ENCODE assay signal across 9 cellular contexts in genomic region chr2:19361325-19361990, GRCh38. TPM values are rescaled to one million over a fixed set of nuclear protein-coding genes. Genes with fewer than 3 reads are reported as not detected.
DNase-seq lines count a peak whose midpoint lies in the region; ATAC-seq and TF ChIP-seq lines count a peak whose summit lies in the region.
"Had no signal": no experiment of that assay in that cellular context is flagged by ENCODE, and none has a peak within 500 bp of the region (broad histone marks: within the 10 kb centered on the region; RNA-seq: fewer than 3 reads in every experiment).

No MANE protein-coding gene starts in this region.

- ATAC-seq in WTC11: peak; percentile 4; the same call in 1 of the 2 replicates

- peak in 1 of 5 donors; percentile 29 for DNase-seq in CD8-positive, alpha-beta memory T cell
- DNase-seq in WTC11 (ENCODE audit: low spot score) (peak; percentile 50), foreskin fibroblast (peak in 1 of 2 donors; percentile 59), osteocyte (ENCODE audit: extremely low spot score, unreplicated experiment) (peak; percentile 83), HuH-7.5 (ENCODE audit: low spot score) (no peak), NCI-H146 (lab: John Stamatoyannopoulos, UW) (no peak), NCI-H2196 (lab: John Stamatoyannopoulos, UW; ENCODE audit: unreplicated experiment) (no peak)
- DNase-seq in stimulated activated CD4-positive, alpha-beta T cell treated with anti-CD3 and anti-CD28 coated beads, Interleukin-4, amount 100 ng/mL, for 1 hour: no peak

- no peaks in the 10 kb centered on the region for H3K9me3 ChIP-seq in CD8-positive, alpha-beta memory T cell (ENCODE audit: low read length)

- H3K36me3 Mint-ChIP-seq in CD8-positive, alpha-beta memory T cell: peaks cover 0 to 9% (median 0%) of the 10 kb centered on the region in 3 donors
- H3K36me3 Mint-ChIP-seq in WTC11 (no peaks in the 10 kb centered on the region), osteocyte (ENCODE audit: unreplicated experiment) (no peaks in the 10 kb centered on the region)

- H3K27ac ChIP-seq in CD8-positive, alpha-beta memory T cell (ENCODE audit: low read depth, low read length): no peak overlapping the region

- H3K36me3 ChIP-seq in CD8-positive, alpha-beta memory T cell (ENCODE audit: insufficient read depth, low read length): no peaks in the 10 kb centered on the region

- peaks cover 48% of the 10 kb centered on the region for H3K27me3 ChIP-seq in CD8-positive, alpha-beta memory T cell (ENCODE audit: insufficient read depth, low read length, poor library complexity, severe bottlenecking)

- peak overlapping the region in 7 of 8 donors; percentile 62 to 94 (median 89) for H3K27ac Mint-ChIP-seq in CD8-positive, alpha-beta memory T cell
- H3K27ac Mint-ChIP-seq in WTC11 (no peak overlapping the region), osteocyte (ENCODE audit: unreplicated experiment) (peak overlapping the region; percentile 70)

- peaks cover 42% of the 10 kb centered on the region for H3K4me1 ChIP-seq in CD8-positive, alpha-beta memory T cell (ENCODE audit: insufficient read depth, low read length)

- H3K4me3 ChIP-seq in CD8-positive, alpha-beta memory T cell (ENCODE audit: low read length): peak overlapping the region; percentile 61
- H3K4me3 ChIP-seq in foreskin fibroblast (ENCODE audit: low read depth in 1 of 2, low read length in 2 of 2): peak overlapping the region; percentile 60 to 75

- H3K4me1 Mint-ChIP-seq in CD8-positive, alpha-beta memory T cell: peaks cover 48 to 63% (median 52%) of the 10 kb centered on the region in 3 donors
- H3K4me1 Mint-ChIP-seq in WTC11: peaks cover 47% of the 10 kb centered on the region
- H3K4me1 Mint-ChIP-seq in osteocyte (ENCODE audit: unreplicated experiment): peaks cover 33% of the 10 kb centered on the region

- peaks cover 47 to 48% of the 10 kb centered on the region in 2 donors for H3K27me3 Mint-ChIP-seq in CD8-positive, alpha-beta memory T cell
- H3K27me3 Mint-ChIP-seq in WTC11 (ENCODE audit: low read depth) (peaks cover 98% of the 10 kb centered on the region), osteocyte (ENCODE audit: unreplicated experiment) (peaks cover 22% of the 10 kb centered on the region)

- TF ChIP-seq CTCF in WTC11 (IDR thresholded peaks at IDR 0.05) (no peak), foreskin fibroblast (IDR thresholded peaks at IDR 0.05; ENCODE audit: low read depth, low read length) (no peak), osteocyte (IDR thresholded peaks at IDR 0.05) (no peak)

- peak overlapping the region; percentile 90 to 98 (median 95) for H3K4me3 Mint-ChIP-seq in CD8-positive, alpha-beta memory T cell
- H3K4me3 Mint-ChIP-seq in WTC11: peak overlapping the region; percentile 70
- peak overlapping the region; percentile 92 for H3K4me3 Mint-ChIP-seq in osteocyte (ENCODE audit: unreplicated experiment)

- no peaks in the 10 kb centered on the region for H3K9me3 Mint-ChIP-seq in CD8-positive, alpha-beta memory T cell
- H3K9me3 Mint-ChIP-seq in WTC11 (no peaks in the 10 kb centered on the region), osteocyte (ENCODE audit: unreplicated experiment) (no peaks in the 10 kb centered on the region)

- POLR2A ChIA-PET in CD8-positive, alpha-beta memory T cell (lab: Charles Lee): interaction anchor here (1.0 kb wide), 1 partner anchor 802 kb away, joined by 3 read pairs; no protein-coding TSS in a partner anchor
- POLR2A ChIA-PET in WTC11 (lab: Charles Lee): interaction anchor here (0.9 to 1.0 kb wide), 2 partner anchors 14 to 801 kb away, joined by 3 to 4 read pairs; partner anchors contain the start of gene RDH14

- CTCF ChIA-PET in CD8-positive, alpha-beta memory T cell (lab: Charles Lee): interaction anchor here (4.2 kb wide), 1 partner anchor 13 kb away, joined by 28 read pairs; no protein-coding TSS in a partner anchor
- CTCF ChIA-PET in WTC11 (lab: Charles Lee): interaction anchor here (1.0 to 5.5 kb wide), 9 partner anchors 8 to 974 kb away, joined by 3 to 73 read pairs (median 4); no protein-coding TSS in a partner anchor

TF ChIP-seq in WTC11, 78 proteins besides CTCF, POLR2A, EP300 and RAD21:
- TF ChIP-seq FOXP1 (CRISPR knock-in tag; IDR thresholded peaks at IDR 0.05; ENCODE audit: borderline replicate concordance): peak; percentile 16; the same call in 1 of the 2 replicates
- peak; percentile 44; the same call in 1 of the 2 replicates for TF ChIP-seq MAX (CRISPR knock-in tag; IDR thresholded peaks at IDR 0.05)
- TF ChIP-seq, protein P1, sequence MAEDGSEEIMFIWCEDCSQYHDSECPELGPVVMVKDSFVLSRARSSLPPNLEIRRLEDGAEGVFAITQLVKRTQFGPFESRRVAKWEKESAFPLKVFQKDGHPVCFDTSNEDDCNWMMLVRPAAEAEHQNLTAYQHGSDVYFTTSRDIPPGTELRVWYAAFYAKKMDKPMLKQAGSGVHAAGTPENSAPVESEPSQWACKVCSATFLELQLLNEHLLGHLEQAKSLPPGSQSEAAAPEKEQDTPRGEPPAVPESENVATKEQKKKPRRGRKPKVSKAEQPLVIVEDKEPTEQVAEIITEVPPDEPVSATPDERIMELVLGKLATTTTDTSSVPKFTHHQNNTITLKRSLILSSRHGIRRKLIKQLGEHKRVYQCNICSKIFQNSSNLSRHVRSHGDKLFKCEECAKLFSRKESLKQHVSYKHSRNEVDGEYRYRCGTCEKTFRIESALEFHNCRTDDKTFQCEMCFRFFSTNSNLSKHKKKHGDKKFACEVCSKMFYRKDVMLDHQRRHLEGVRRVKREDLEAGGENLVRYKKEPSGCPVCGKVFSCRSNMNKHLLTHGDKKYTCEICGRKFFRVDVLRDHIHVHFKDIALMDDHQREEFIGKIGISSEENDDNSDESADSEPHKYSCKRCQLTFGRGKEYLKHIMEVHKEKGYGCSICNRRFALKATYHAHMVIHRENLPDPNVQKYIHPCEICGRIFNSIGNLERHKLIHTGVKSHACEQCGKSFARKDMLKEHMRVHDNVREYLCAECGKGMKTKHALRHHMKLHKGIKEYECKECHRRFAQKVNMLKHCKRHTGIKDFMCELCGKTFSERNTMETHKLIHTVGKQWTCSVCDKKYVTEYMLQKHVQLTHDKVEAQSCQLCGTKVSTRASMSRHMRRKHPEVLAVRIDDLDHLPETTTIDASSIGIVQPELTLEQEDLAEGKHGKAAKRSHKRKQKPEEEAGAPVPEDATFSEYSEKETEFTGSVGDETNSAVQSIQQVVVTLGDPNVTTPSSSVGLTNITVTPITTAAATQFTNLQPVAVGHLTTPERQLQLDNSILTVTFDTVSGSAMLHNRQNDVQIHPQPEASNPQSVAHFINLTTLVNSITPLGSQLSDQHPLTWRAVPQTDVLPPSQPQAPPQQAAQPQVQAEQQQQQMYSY (CRISPR knock-in tag; IDR thresholded peaks at IDR 0.05): peak; percentile 64
- TF ChIP-seq E2F4 (CRISPR knock-in tag; IDR thresholded peaks at IDR 0.05; ENCODE audit: borderline replicate concordance, low read depth): no peak

RNA-seq across cellular contexts. Expression of gene OSR1, which starts 3.0 kb away (rescaled TPM):
- total RNA-seq in CD8-positive, alpha-beta memory T cell: not detected
- polyA plus RNA-seq in CD8-positive, alpha-beta memory T cell: not detected
- total RNA-seq in WTC11 (2021) (0.22 to 0.55 TPM (median 0.27 TPM) in 3 replicates), osteocyte (5.8 and 6.1 TPM in 2 replicates)
- total RNA-seq: SK-MEL-5 had no signal

Comparison
In these comparisons a context has a peak if more than half of its experiments do, and no peak if none do; other contexts are left out.
1. DNase-seq: peak in WTC11 (single experiment) and osteocyte (single experiment); none in stimulated activated CD4-positive, alpha-beta T cell treated with anti-CD3 and anti-CD28 coated beads, Interleukin-4, amount 100 ng/mL, for 1 hour (single experiment), HuH-7.5 (single experiment), NCI-H146 (single experiment) and NCI-H2196 (single experiment).
2. Peak in every context shown above with its lines, with median percentiles within 50 percentile points of each other: H3K4me3 Mint-ChIP-seq.